In genomic region chr3:23916886-23917815, GRCh38 we compare ENCODE assay signal across 8 cellular contexts. TPM values are rescaled to one million over a fixed set of nuclear protein-coding genes. Genes with fewer than 3 reads are reported as not detected.
DNase-seq lines count a peak whose midpoint lies in the region; ATAC-seq, FAIRE-seq and TF ChIP-seq lines count a peak whose summit lies in the region.

Gene NKIRAS1, minus strand, starts transcription at chr3:23916990. Its CDS starts 6,086 bp downstream, at chr3:23910904.
Gene RPL15, plus strand, starts transcription at chr3:23917132. Its CDS starts 728 bp downstream, at chr3:23917860.

- no peaks in the 10 kb centered on the region for H3K9me3 Mint-ChIP-seq in mesothelial cell of epicardium

- ATAC-seq in GM21367 (IDR thresholded peaks at IDR 0.05; ENCODE audit: unreplicated experiment): peak; percentile 96

- DNase-seq in Caki2 (ENCODE audit: low read depth) (peak; percentile 93), HTR-8/SVneo (ENCODE audit: insufficient read length, low spot score) (peak; percentile 95), NOMO-1 treated with dmso at 0.1 percent for 144 hours (lab: John Stamatoyannopoulos, UW; ENCODE audit: unreplicated experiment) (peak; percentile 98), mesothelial cell of epicardium (ENCODE audit: low spot score in 2 of 2, unreplicated experiment in 2 of 2) (peak; percentile 89 to 95)
- DNase-seq in activated CD8-positive, alpha-beta memory T cell treated with anti-CD3 and anti-CD28 coated beads, Interleukin-2, amount 50 U/mL, for 24 hours (ENCODE audit: extremely low read depth): peak; percentile 94
- peak; percentile 95 to 96 for DNase-seq in stimulated activated CD8-positive, alpha-beta memory T cell treated with anti-CD3 and anti-CD28 coated beads, Interleukin-15, amount 100 ng/mL, for 48 hours (ENCODE audit: low read depth in 2 of 2)

- peaks cover 25% of the 10 kb centered on the region for H3K36me3 Mint-ChIP-seq in mesothelial cell of epicardium

- peaks cover 57% of the 10 kb centered on the region for H3K4me1 Mint-ChIP-seq in mesothelial cell of epicardium

- TF ChIP-seq CTCF in mesothelial cell of epicardium (IDR thresholded peaks at IDR 0.05; ENCODE audit: unreplicated experiment): peak; percentile 79

- in situ Hi-C loops in Caki2 (cut with HindIII; ENCODE audit: low pct_unique_long_range_greater_than_20kb, low sequenced_read_pairs): no loop called here

- H3K27me3 Mint-ChIP-seq in mesothelial cell of epicardium (ENCODE audit: low read depth): no peaks in the 10 kb centered on the region

- FAIRE-seq in HTR-8/SVneo (lab: Jason Lieb, UNC) (peak; percentile 83), endometrium (lab: Jason Lieb, UNC) (peak; percentile 51)

- peak within 1 kb of the TSS; percentile 97 for H3K27ac Mint-ChIP-seq in mesothelial cell of epicardium

- H3K4me3 Mint-ChIP-seq in mesothelial cell of epicardium: peak within 1 kb of the TSS; percentile 100

RNA-seq across cellular contexts. Expression of gene NKIRAS1, which starts in this region (rescaled TPM):
- total RNA-seq in Caki2 (2014; rRNA removed; shearing (Covaris generic); ENCODE audit: low replicate concordance): 11.4 and 14.3 TPM in 2 replicates
- 8.0 to 8.7 TPM (median 8.1 TPM) in 3 replicates for total RNA-seq in mesothelial cell of epicardium

RNA-seq across cellular contexts. Expression of gene RPL15, which starts in this region (rescaled TPM):
- 3,923 and 4,358 TPM in 2 replicates for total RNA-seq in Caki2 (2014; rRNA removed; shearing (Covaris generic); ENCODE audit: low replicate concordance)
- 1,989 to 2,052 TPM (median 2,046 TPM) in 3 replicates for total RNA-seq in mesothelial cell of epicardium

Comparison
In these comparisons a context has a peak if more than half of its experiments do, and no peak if none do; other contexts are left out.
1. Peak in every context shown above with its lines: DNase-seq and ATAC-seq.